Comparison of ENCODE assay signal across 8 cellular contexts in genomic region chr14:35808076-35808657, GRCh38. TPM values are rescaled to one million over a fixed set of nuclear protein-coding genes. Genes with fewer than 3 reads are reported as not detected.
DNase-seq lines count a peak whose midpoint lies in the region; ATAC-seq and TF ChIP-seq lines count a peak whose summit lies in the region.

No MANE protein-coding gene starts in this region.

- H3K36me3 ChIP-seq in fibroblast of lung (ENCODE audit: control insufficient read depth, insufficient read depth, low read length) (no peaks in the 10 kb centered on the region), osteoblast (ENCODE audit: insufficient read depth, low read length) (no peaks in the 10 kb centered on the region)

- peak overlapping the region; percentile 68 for H3K9ac ChIP-seq in fibroblast of lung (ENCODE audit: insufficient read depth, low read length)

- H2AFZ ChIP-seq in fibroblast of lung (ENCODE audit: low read length): peak overlapping the region; percentile 72
- H2AFZ ChIP-seq in osteoblast (ENCODE audit: low read length): peak overlapping the region; percentile 93

- H3K4me2 ChIP-seq in fibroblast of lung (ENCODE audit: extremely low read depth, insufficient read depth, low read length) (peak overlapping the region; percentile 74), osteoblast (ENCODE audit: insufficient read depth, low read length) (peak overlapping the region; percentile 89)

- peak; percentile 32 for DNase-seq in Ammon's horn (ENCODE audit: low spot score)
- peak in 1 of 2 experiments; percentile 26 for DNase-seq in HL-60 (ENCODE audit: low read depth in 1 of 2, low spot score in 1 of 2)
- peak; percentile 52 for DNase-seq in activated CD4-positive, alpha-beta T cell treated with anti-CD3 and anti-CD28 coated beads for 48 hours
- peak in 1 of 2 donors; percentile 10 for DNase-seq in fibroblast of lung (ENCODE audit: low read depth in 2 of 2)
- DNase-seq in osteoblast (ENCODE audit: insufficient read length, low spot score, missing footprints): peak; percentile 68
- no peak for DNase-seq in DMS153 treated with DMSO at 0.1 percent for 48 hours (lab: John Stamatoyannopoulos, UW; ENCODE audit: unreplicated experiment)
- no peak for DNase-seq in midbrain (lab: John Stamatoyannopoulos, UW)

- no peak for ATAC-seq in GM21515 (IDR thresholded peaks at IDR 0.05; ENCODE audit: unreplicated experiment)

- H3K4me3 ChIP-seq in HL-60 (replicated peaks; ENCODE audit: insufficient read depth, low read length) (peak overlapping the region; percentile 79), fibroblast of lung (replicated peaks in 1 of 4; ENCODE audit: control extremely low read depth in 1 of 4, insufficient read depth in 1 of 4, low read depth in 3 of 4, low read length in 4 of 4) (peak overlapping the region; percentile 50 to 94 (median 78)), osteoblast (ENCODE audit: insufficient read depth, low read length) (peak overlapping the region; percentile 91)

- TF ChIP-seq CTCF in HL-60 (IDR thresholded peaks at IDR 0.05; ENCODE audit: insufficient read depth, low read length) (no peak), fibroblast of lung (conservative IDR thresholded peaks at IDR 0.05 in 1 of 2, IDR thresholded peaks at IDR 0.05 in 1 of 2; ENCODE audit: low read depth in 1 of 2, low read length in 2 of 2) (no peak), osteoblast (IDR thresholded peaks at IDR 0.05; ENCODE audit: extremely low read depth, low read depth, low read length) (no peak)

- H3K9me3 ChIP-seq in fibroblast of lung (ENCODE audit: control insufficient read depth, insufficient read depth, low read depth, low read length) (no peaks in the 10 kb centered on the region), osteoblast (ENCODE audit: low read depth, low read length) (no peaks in the 10 kb centered on the region)

- H3K79me2 ChIP-seq in fibroblast of lung (ENCODE audit: control insufficient read depth, insufficient read depth, low read length) (peaks cover 20% of the 10 kb centered on the region), osteoblast (ENCODE audit: insufficient read depth, low read length) (peaks cover 37% of the 10 kb centered on the region)

- H3K27me3 ChIP-seq in HL-60 (ENCODE audit: insufficient read depth, poor library complexity, severe bottlenecking) (no peaks in the 10 kb centered on the region), fibroblast of lung (ENCODE audit: control insufficient read depth, insufficient read depth, low read length) (no peaks in the 10 kb centered on the region), osteoblast (ENCODE audit: insufficient read depth, low read length) (no peaks in the 10 kb centered on the region)

- H3K27ac ChIP-seq in HL-60 (replicated peaks) (peak overlapping the region; percentile 85), fibroblast of lung (ENCODE audit: insufficient read depth, low read length) (peak overlapping the region; percentile 65), osteoblast (ENCODE audit: low read depth, low read length) (peak overlapping the region; percentile 77)

- H3K4me1 ChIP-seq in fibroblast of lung (ENCODE audit: control insufficient read depth, extremely low read depth, insufficient read depth, low read length) (peaks cover 5% of the 10 kb centered on the region), osteoblast (ENCODE audit: insufficient read depth, low read length) (peaks cover 12% of the 10 kb centered on the region)

- H4K20me1 ChIP-seq in fibroblast of lung (ENCODE audit: control insufficient read depth, extremely low read depth, insufficient read depth, low read length) (no peaks in the 10 kb centered on the region), osteoblast (ENCODE audit: insufficient read depth, low read length) (peaks cover 16% of the 10 kb centered on the region)

RNA-seq across cellular contexts. Expression of gene RALGAPA1, which starts 0.9 kb away (rescaled TPM):
- total RNA-seq in fibroblast of lung (34.5 and 45.5 TPM in 2 replicates), osteoblast (39.1 and 45.7 TPM in 2 replicates)
- 6.2 and 7.2 TPM in 2 replicates for polyA plus RNA-seq in fibroblast of lung
- polyA plus RNA-seq in fibroblast of lung (2012): 4.3 and 4.6 TPM in 2 replicates
- polyA minus RNA-seq in fibroblast of lung (ENCODE audit: low replicate concordance): 8.4 and 12.8 TPM in 2 replicates

RNA-seq across cellular contexts. Expression of gene BRMS1L, which starts 18.0 kb away (rescaled TPM):
- total RNA-seq in fibroblast of lung (3.3 and 3.9 TPM in 2 replicates), osteoblast (3.6 and 5.0 TPM in 2 replicates)
- polyA plus RNA-seq in fibroblast of lung: 7.2 and 9.5 TPM in 2 replicates
- polyA plus RNA-seq in fibroblast of lung (2012): 5.8 TPM in 2 replicates
- polyA minus RNA-seq in fibroblast of lung (ENCODE audit: low replicate concordance): not detected in 2 replicates

Comparison
In these comparisons a context has a peak if more than half of its experiments do, and no peak if none do; other contexts are left out.
1. DNase-seq: peak in Ammon's horn (single experiment), activated CD4-positive, alpha-beta T cell treated with anti-CD3 and anti-CD28 coated beads for 48 hours (single experiment) and osteoblast (single experiment); none in DMS153 treated with DMSO at 0.1 percent for 48 hours (single experiment) and midbrain (single experiment).
2. Peak in every context shown above with its lines, with median percentiles within 50 percentile points of each other: H3K27ac ChIP-seq and H3K4me3 ChIP-seq.